In the genomic region with DNA sequence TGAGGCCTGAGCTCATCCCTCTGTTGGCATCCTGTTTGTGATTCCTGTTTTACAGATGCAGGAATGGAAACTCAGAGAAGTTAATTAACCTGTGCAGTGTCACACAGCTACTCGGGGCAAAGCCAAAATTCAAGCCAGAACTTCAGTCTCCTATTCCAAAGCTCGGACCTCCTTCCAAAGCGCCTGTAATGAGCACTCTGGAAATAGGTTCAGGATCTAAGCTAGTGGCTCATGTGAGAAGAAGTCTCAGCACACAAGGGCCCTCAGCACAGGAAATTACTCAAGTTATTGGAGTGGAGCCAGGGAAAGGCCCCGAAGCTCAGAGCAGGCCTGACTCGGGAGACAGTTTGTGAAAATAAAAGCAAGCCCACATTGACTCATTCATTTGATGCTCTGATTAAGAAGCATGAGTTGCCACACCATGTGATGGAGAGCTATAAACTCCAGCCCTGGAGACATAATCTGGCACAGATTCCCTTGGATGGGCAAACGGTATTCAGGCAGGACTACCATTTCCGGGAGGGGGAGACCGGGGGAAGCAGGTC, we compare ENCODE assay signal across 8 cellular contexts. TPM values are rescaled to one million over a fixed set of nuclear protein-coding genes. Genes with fewer than 3 reads are reported as not detected.
DNase-seq lines count a peak whose midpoint lies in the region; ATAC-seq and TF ChIP-seq lines count a peak whose summit lies in the region.

No MANE protein-coding gene starts in this region.

- intact Hi-C loops in gastrocnemius medialis (cut with DNase I; ENCODE audit: low total_unique reads), result no loop called here

- peak overlapping the region; percentile 93 for H3K27ac ChIP-seq in RWPE2 (ENCODE audit: poor library complexity, severe bottlenecking)
- peak overlapping the region; percentile 61 to 72 (median 68) for H3K27ac ChIP-seq in gastrocnemius medialis

- no peaks in the 10 kb centered on the region for H3K9me3 ChIP-seq in RWPE2 (ENCODE audit: severe bottlenecking)
- no peaks in the 10 kb centered on the region for H3K9me3 ChIP-seq in gastrocnemius medialis

- no peaks in the 10 kb centered on the region for H3K27me3 ChIP-seq in RWPE2 (ENCODE audit: insufficient read depth, poor library complexity, severe bottlenecking)
- no peaks in the 10 kb centered on the region for H3K27me3 ChIP-seq in gastrocnemius medialis

- H3K4me3 ChIP-seq in RWPE2 (ENCODE audit: severe bottlenecking), result no peak overlapping the region
- H3K4me3 ChIP-seq in gastrocnemius medialis, result no peak overlapping the region

- H3K4me1 ChIP-seq in RWPE2 (ENCODE audit: insufficient read depth, poor library complexity, severe bottlenecking), result peaks cover 54% of the 10 kb centered on the region
- no peaks in the 10 kb centered on the region for H3K4me1 ChIP-seq in gastrocnemius medialis

- ATAC-seq in HG03354 (IDR thresholded peaks at IDR 0.05; ENCODE audit: poor library complexity, severe bottlenecking, unreplicated experiment) (peak; percentile 83), RWPE2 (ENCODE audit: low read depth) (peak; percentile 70), gastrocnemius medialis (peak; percentile 93 to 97)

- TF ChIP-seq CTCF in RWPE2 (IDR thresholded peaks at IDR 0.05; ENCODE audit: poor library complexity, severe bottlenecking), result no peak
- TF ChIP-seq CTCF in gastrocnemius medialis (IDR thresholded peaks at IDR 0.05 in 4 of 5, conservative IDR thresholded peaks at IDR 0.05 in 1 of 5), result no peak

- in situ Hi-C loops in gastrocnemius medialis (cut with MboI; ENCODE audit: low sequenced_read_pairs in 4 of 4), result no loop called here

- DNase-seq in activated CD4-positive, CD25-positive, alpha-beta regulatory T cell treated with anti-CD3 and anti-CD28 coated beads, Interleukin-2, amount 50 U/mL, for 16 hours (ENCODE audit: low read depth, low spot score), result peak; percentile 20
- no peak for DNase-seq in activated CD4-positive, CD25-positive, alpha-beta regulatory T cell treated with anti-CD3 and anti-CD28 coated beads, Interleukin-2, amount 50 U/mL, for 72 hours
- DNase-seq in RWPE2 (ENCODE audit: low spot score), result peak; percentile 91
- DNase-seq in activated effector memory CD4-positive, alpha-beta T cell treated with anti-CD3 and anti-CD28 coated beads, Interleukin-2, amount 50 U/mL, for 16 hours, result peak; percentile 83
- peak; percentile 99 for DNase-seq in glomerular visceral epithelial cell (ENCODE audit: extremely low spot score)
- DNase-seq in gastrocnemius medialis, result peak; percentile 69 to 78
- DNase-seq in GM19238 (ENCODE audit: insufficient read length, low spot score), result no peak

- TF ChIP-seq POLR2A in gastrocnemius medialis (IDR thresholded peaks at IDR 0.05), result peak; percentile 8 to 16

- H3K36me3 ChIP-seq in RWPE2 (ENCODE audit: low read depth) (no peaks in the 10 kb centered on the region), gastrocnemius medialis (no peaks in the 10 kb centered on the region)

RNA-seq across cellular contexts. Expression of gene LYST, which starts 50.6 kb away (rescaled TPM):
- 10 to 100 TPM in 3 of 4 donors, 1 to 10 TPM in 1; 6.6 to 21.9 (median 10.7) TPM for total RNA-seq in gastrocnemius medialis

Comparison
In these comparisons a context has a peak if more than half of its experiments do, and no peak if none do; other contexts are left out.
1. DNase-seq: peak in activated CD4-positive, CD25-positive, alpha-beta regulatory T cell treated with anti-CD3 and anti-CD28 coated beads, Interleukin-2, amount 50 U/mL, for 16 hours (single experiment), RWPE2 (single experiment), activated effector memory CD4-positive, alpha-beta T cell treated with anti-CD3 and anti-CD28 coated beads, Interleukin-2, amount 50 U/mL, for 16 hours (single experiment), glomerular visceral epithelial cell (single experiment) and gastrocnemius medialis (2 of 2); none in activated CD4-positive, CD25-positive, alpha-beta regulatory T cell treated with anti-CD3 and anti-CD28 coated beads, Interleukin-2, amount 50 U/mL, for 72 hours (single experiment) and GM19238 (single experiment).
2. Peak in every context shown above with its lines, with median percentiles within 50 percentile points of each other: ATAC-seq.